ENCODE assay signal across 1 cellular context in genomic region chr17:44346064-44346844, GRCh38.
TF ChIP-seq lines count a peak whose summit lies in the region.

No MANE protein-coding gene starts in this region.

TF ChIP-seq in H1, 55 proteins besides CTCF, POLR2A, EP300 and RAD21:
- TF ChIP-seq RXRA (IDR thresholded peaks at IDR 0.05; ENCODE audit: insufficient read depth, low read depth, low read length) (no peak), ATF3 (IDR thresholded peaks at IDR 0.05; ENCODE audit: insufficient read depth, low read depth, low read length) (no peak), SIX5 (IDR thresholded peaks at IDR 0.05; ENCODE audit: low read depth, low read length) (no peak), MAX (IDR thresholded peaks at IDR 0.05) (no peak), TAF7 (optimal IDR thresholded peaks at IDR 0.05; ENCODE audit: borderline replicate concordance, low read depth, low read length) (no peak), PHF8 (conservative IDR thresholded peaks at IDR 0.05; ENCODE audit: low read depth, low read length) (no peak)
